Comparison of ENCODE assay signal across 17 cellular contexts in genomic region chr2:239822146-239822945, GRCh38.
DNase-seq lines count a peak whose midpoint lies in the region; ATAC-seq, FAIRE-seq and TF ChIP-seq lines count a peak whose summit lies in the region.
"Had no signal": no experiment of that assay in that cellular context is flagged by ENCODE, and none has a peak within 500 bp of the region (broad histone marks: within the 10 kb centered on the region; RNA-seq: fewer than 3 reads in every experiment).

No MANE protein-coding gene starts in this region.

- H3K9ac ChIP-seq in KMS-11 (no peak overlapping the region), GM12878 (ENCODE audit: control insufficient read depth, insufficient read depth, low read length) (no peak overlapping the region)

- H4K20me1 ChIP-seq in KMS-11 (ENCODE audit: insufficient read depth) = no peaks in the 10 kb centered on the region
- no peaks in the 10 kb centered on the region for H4K20me1 ChIP-seq in GM12878 (ENCODE audit: control insufficient read depth, insufficient read depth)

- H3K4me2 ChIP-seq in KMS-11 (peak overlapping the region; percentile 57; the same call in 1 of the 2 replicates), GM12878 (ENCODE audit: control insufficient read depth, insufficient read depth) (no peak overlapping the region)
- H3K4me2 ChIP-seq: hepatocyte had no signal

- FAIRE-seq in GM12878 (lab: Jason Lieb, UNC) = no peak
- FAIRE-seq: GM19239, urothelium cell line had no signal

- SMC1A ChIA-PET in GM12878 (lab: Charles Lee; ENCODE audit: uncharacterized antibody, unreplicated experiment) = no interaction called here

- BruUV-seq in GM12878 (replicated peaks; lab: Mats Ljungman, UMichigan) = no TSS peak

- H2AFZ ChIP-seq in KMS-11 (ENCODE audit: low read depth) = no peak overlapping the region
- no peak overlapping the region for H2AFZ ChIP-seq in GM12878 (ENCODE audit: control insufficient read depth, low read depth, low read length)
- H2AFZ ChIP-seq: hepatocyte had no signal

- CTCF ChIA-PET in GM12878 (lab: Yijun Ruan, JAX) = no interaction called here

- H3K4me3 ChIP-seq in KMS-11 (IDR thresholded peaks at IDR 0.05; ENCODE audit: insufficient read depth, low read depth, low read length) (no peak overlapping the region), GM12878 (no peak overlapping the region)
- no peak overlapping the region for H3K4me3 ChIP-seq in effector memory CD4-positive, alpha-beta T cell (ENCODE audit: insufficient read depth, low read depth, low read length, poor library complexity, severe bottlenecking)
- H3K4me3 ChIP-seq: hepatocyte had no signal

- in situ Hi-C loops in GM12878 (cut with MboI) = no loop called here

- RAD21 ChIA-PET in GM12878 (lab: Charles Lee; ENCODE audit: unreplicated experiment) = no interaction called here

- H3K9me3 ChIP-seq in GM12878 (replicated peaks; ENCODE audit: control insufficient read depth, insufficient read depth, low read length) = no peaks in the 10 kb centered on the region; the same call in 2 of the 3 replicates
- H3K9me3 ChIP-seq in effector memory CD4-positive, alpha-beta T cell (ENCODE audit: control insufficient read depth, low read length) = no peaks in the 10 kb centered on the region

- TF ChIP-seq EP300 in GM12878 (IDR thresholded peaks at IDR 0.05; ENCODE audit: borderline replicate concordance in 1 of 2, control insufficient read depth in 1 of 2, low read depth in 2 of 2, low read length in 2 of 2) = no peak

- peaks cover 27% of the 10 kb centered on the region; the same call in 1 of the 2 replicates for H3K27me3 ChIP-seq in KMS-11 (ENCODE audit: insufficient read depth, low read depth)
- no peaks in the 10 kb centered on the region; a peak in 1 of 4 replicates for H3K27me3 ChIP-seq in GM12878 (replicated peaks in 1 of 2; ENCODE audit: control insufficient read depth in 2 of 2, insufficient read depth in 2 of 2, low read length in 1 of 2)
- no peaks in the 10 kb centered on the region for H3K27me3 ChIP-seq in effector memory CD4-positive, alpha-beta T cell (replicated peaks; ENCODE audit: control insufficient read depth, insufficient read depth, low read length, poor library complexity, severe bottlenecking)
- H3K27me3 ChIP-seq: hepatocyte had no signal

- no peak for TF ChIP-seq RAD21 in GM12878 (IDR thresholded peaks at IDR 0.05; ENCODE audit: insufficient read depth, low read depth, low read length)

- intact Hi-C loops in GM12878 (cut with micrococcal nuclease; ENCODE audit: unreplicated experiment) = no loop called here

- H3K4me1 ChIP-seq in KMS-11 (ENCODE audit: low read depth, poor library complexity, severe bottlenecking) = peaks cover 26% of the 10 kb centered on the region
- H3K4me1 ChIP-seq in GM12878 (ENCODE audit: control insufficient read depth, insufficient read depth, low read length) = no peaks in the 10 kb centered on the region
- H3K4me1 ChIP-seq in effector memory CD4-positive, alpha-beta T cell (ENCODE audit: control insufficient read depth, insufficient read depth, low read length, poor library complexity, severe bottlenecking) = no peaks in the 10 kb centered on the region

- ATAC-seq in GM12878 (peak; percentile 55), GM19455 (IDR thresholded peaks at IDR 0.05; ENCODE audit: unreplicated experiment) (no peak)
- ATAC-seq: left cardiac atrium had no signal

- DNase-seq in activated naive CD4-positive, alpha-beta T cell treated with Interleukin-2 at 50 U/mL for 16 hours = peak; percentile 51
- DNase-seq in activated naive CD4-positive, alpha-beta T cell treated with anti-CD3 and anti-CD28 coated beads, Interleukin-2, amount 50 U/mL, for 16 hours = no peak
- DNase-seq in GM12878 (ENCODE audit: low read depth, low spot score) (peak; percentile 4), NCI-H510A (lab: John Stamatoyannopoulos, UW) (no peak)
- peak in 2 of 3 donors; percentile 9 to 10 for DNase-seq in stimulated activated CD4-positive, alpha-beta T cell treated with anti-CD3 and anti-CD28 coated beads, TNF-alpha, amount 100 ng/mL, for 48 hours (ENCODE audit: low read depth in 3 of 3)
- no peak for DNase-seq in effector memory CD4-positive, alpha-beta T cell
- DNase-seq: activated gamma-delta T cell treated with Interleukin-2 at 50 U/mL for 16 hours, GDM1, Karpas-422, left cardiac atrium, NCI-H446, WERI-Rb-1 had no signal

- TF ChIP-seq CTCF in KMS-11 (conservative IDR thresholded peaks at IDR 0.05; ENCODE audit: low read depth, low read length) (no peak), GM12878 (IDR thresholded peaks at IDR 0.05 in 2 of 3, conservative IDR thresholded peaks at IDR 0.05 in 1 of 3; ENCODE audit: control insufficient read depth in 2 of 3, extremely low read depth in 1 of 3, insufficient read depth in 1 of 3, low read depth in 3 of 3, low read length in 3 of 3) (no peak)

- H3K79me2 ChIP-seq in KMS-11 (ENCODE audit: insufficient read depth, low read depth) (no peaks in the 10 kb centered on the region), GM12878 (ENCODE audit: control insufficient read depth, insufficient read depth, low read length) (no peaks in the 10 kb centered on the region)
- H3K79me2 ChIP-seq: hepatocyte had no signal

- H3K27ac ChIP-seq in KMS-11 = no peak overlapping the region
- H3K27ac ChIP-seq in GM12878 (ENCODE audit: control insufficient read depth, insufficient read depth) = no peak overlapping the region
- H3K27ac ChIP-seq in effector memory CD4-positive, alpha-beta T cell (ENCODE audit: insufficient read depth, low read length, poor library complexity, severe bottlenecking) = no peak overlapping the region
- H3K27ac ChIP-seq: hepatocyte, WERI-Rb-1 had no signal

- 13% methylated on average over 14 of the region's 16 CpGs for WGBS in GM12878 (ENCODE audit: insufficient coverage, insufficient replicate concordance, low lambda C conversion rate, missing lambda C conversion rate)

- H3K36me3 ChIP-seq in KMS-11 (ENCODE audit: insufficient read depth) (no peaks in the 10 kb centered on the region), GM12878 (ENCODE audit: control insufficient read depth in 2 of 2, insufficient read depth in 2 of 2, low read length in 1 of 2) (no peaks in the 10 kb centered on the region)
- H3K36me3 ChIP-seq in effector memory CD4-positive, alpha-beta T cell (ENCODE audit: control insufficient read depth, insufficient read depth, low read length) = no peaks in the 10 kb centered on the region
- H3K36me3 ChIP-seq: WERI-Rb-1 had no signal

- POLR2A ChIA-PET in GM12878 (lab: Charles Lee) = no interaction called here

- TF ChIP-seq POLR2A in GM12878 (IDR thresholded peaks at IDR 0.05; ENCODE audit: low read depth, low read length) = no peak

TF ChIP-seq in GM12878, 131 proteins besides CTCF, POLR2A, EP300 and RAD21 (continues in another document):
- TF ChIP-seq PRDM15 (CRISPR knock-in tag; IDR thresholded peaks at IDR 0.05) (no peak), IKZF1 (conservative IDR thresholded peaks at IDR 0.05) (no peak), FOXM1 (IDR thresholded peaks at IDR 0.05; ENCODE audit: low read depth, low read length) (no peak), BCL11A (IDR thresholded peaks at IDR 0.05; ENCODE audit: low read depth, low read length) (no peak), MTA2 (IDR thresholded peaks at IDR 0.05; ENCODE audit: low read depth) (no peak), POU2F2 (IDR thresholded peaks at IDR 0.05; ENCODE audit: borderline replicate concordance, low read depth, low read length) (no peak), IRF4 (IDR thresholded peaks at IDR 0.05; ENCODE audit: low read depth, low read length) (no peak)
- TF ChIP-seq, protein P1, sequence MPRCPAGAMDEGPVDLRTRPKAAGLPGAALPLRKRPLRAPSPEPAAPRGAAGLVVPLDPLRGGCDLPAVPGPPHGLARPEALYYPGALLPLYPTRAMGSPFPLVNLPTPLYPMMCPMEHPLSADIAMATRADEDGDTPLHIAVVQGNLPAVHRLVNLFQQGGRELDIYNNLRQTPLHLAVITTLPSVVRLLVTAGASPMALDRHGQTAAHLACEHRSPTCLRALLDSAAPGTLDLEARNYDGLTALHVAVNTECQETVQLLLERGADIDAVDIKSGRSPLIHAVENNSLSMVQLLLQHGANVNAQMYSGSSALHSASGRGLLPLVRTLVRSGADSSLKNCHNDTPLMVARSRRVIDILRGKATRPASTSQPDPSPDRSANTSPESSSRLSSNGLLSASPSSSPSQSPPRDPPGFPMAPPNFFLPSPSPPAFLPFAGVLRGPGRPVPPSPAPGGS (IDR thresholded peaks at IDR 0.05; ENCODE audit: borderline replicate concordance, insufficient read depth, low read depth, low read length, poor library complexity, severe bottlenecking) = no peak

Comparison
In these comparisons a context has a peak if more than half of its experiments do, and no peak if none do; other contexts are left out.
1. DNase-seq: peak in activated naive CD4-positive, alpha-beta T cell treated with Interleukin-2 at 50 U/mL for 16 hours (single experiment), GM12878 (single experiment) and stimulated activated CD4-positive, alpha-beta T cell treated with anti-CD3 and anti-CD28 coated beads, TNF-alpha, amount 100 ng/mL, for 48 hours (2 of 3); none in activated naive CD4-positive, alpha-beta T cell treated with anti-CD3 and anti-CD28 coated beads, Interleukin-2, amount 50 U/mL, for 16 hours (single experiment), effector memory CD4-positive, alpha-beta T cell (0 of 3) and NCI-H510A (single experiment).